In genomic region chr6:146027586-146028249, GRCh38 we compare ENCODE assay signal across 11 cellular contexts. TPM values are rescaled to one million over a fixed set of nuclear protein-coding genes. Genes with fewer than 3 reads are reported as not detected.
DNase-seq lines count a peak whose midpoint lies in the region; ATAC-seq and TF ChIP-seq lines count a peak whose summit lies in the region.
"Had no signal": no experiment of that assay in that cellular context is flagged by ENCODE, and none has a peak within 500 bp of the region (broad histone marks: within the 10 kb centered on the region; RNA-seq: fewer than 3 reads in every experiment).

No MANE protein-coding gene starts in this region.

- in situ Hi-C loops in brain microvascular endothelial cell (cut with HindIII; ENCODE audit: low pct_ligation_motif_present, low sequenced_read_pairs) = no loop called here

- H3K4me1 ChIP-seq in naive thymus-derived CD4-positive, alpha-beta T cell (ENCODE audit: control insufficient read depth in 2 of 2, insufficient read depth in 2 of 2, low read length in 2 of 2) = no peaks in the 10 kb centered on the region
- no peaks in the 10 kb centered on the region for H3K4me1 ChIP-seq in adrenal gland (replicated peaks in 1 of 2)
- H3K4me1 ChIP-seq: prostate gland, SJSA1 had no signal

- POLR2A ChIA-PET in GM10248 (lab: Yijun Ruan, JAX) = no interaction called here
- POLR2A ChIA-PET in naive thymus-derived CD4-positive, alpha-beta T cell (lab: Charles Lee) = no interaction called here
- POLR2A ChIA-PET in HEK293T (lab: Yijun Ruan, JAX) = no interaction called here

- no peak overlapping the region for H3K27ac ChIP-seq in naive thymus-derived CD4-positive, alpha-beta T cell (ENCODE audit: low read depth, low read length)
- H3K27ac ChIP-seq in brain microvascular endothelial cell = no peak overlapping the region
- H3K27ac ChIP-seq in adrenal gland = no peak overlapping the region
- H3K27ac ChIP-seq: prostate gland, SJSA1 had no signal

- no peaks in the 10 kb centered on the region for H3K9me3 ChIP-seq in naive thymus-derived CD4-positive, alpha-beta T cell (ENCODE audit: control insufficient read depth in 2 of 3, low read length in 3 of 3)
- no peaks in the 10 kb centered on the region for H3K9me3 ChIP-seq in adrenal gland (replicated peaks in 1 of 3)
- H3K9me3 ChIP-seq: prostate gland, SJSA1 had no signal

- ATAC-seq in naive thymus-derived CD4-positive, alpha-beta T cell = peak; percentile 12

- H3K4me1 Mint-ChIP-seq in naive thymus-derived CD4-positive, alpha-beta T cell = peaks cover 0 to 10% (median 5%) of the 10 kb centered on the region in 7 donors
- H3K4me1 Mint-ChIP-seq: central memory CD8-positive, alpha-beta T cell had no signal

- no peaks in the 10 kb centered on the region for H3K36me3 ChIP-seq in naive thymus-derived CD4-positive, alpha-beta T cell (ENCODE audit: control insufficient read depth in 2 of 3, insufficient read depth in 3 of 3, low read length in 3 of 3)
- H3K36me3 ChIP-seq in brain microvascular endothelial cell (replicated peaks) (no peaks in the 10 kb centered on the region), adrenal gland (replicated peaks in 1 of 2) (no peaks in the 10 kb centered on the region)
- H3K36me3 ChIP-seq: prostate gland, SJSA1 had no signal

- peaks cover 4 to 22% of the 10 kb centered on the region in 2 donors for H3K27me3 ChIP-seq in naive thymus-derived CD4-positive, alpha-beta T cell (ENCODE audit: control insufficient read depth in 2 of 2, insufficient read depth in 2 of 2, low read length in 2 of 2)
- H3K27me3 ChIP-seq in brain microvascular endothelial cell (replicated peaks) (peaks cover 10% of the 10 kb centered on the region), adrenal gland (peaks cover 28% of the 10 kb centered on the region)
- H3K27me3 ChIP-seq: SJSA1 had no signal

- DNase-seq in GM10248 (ENCODE audit: extremely low spot score) (peak; percentile 4), cerebellum (ENCODE audit: low spot score) (peak; percentile 83), brain microvascular endothelial cell (no peak), adrenal gland (no peak), NCI-H187 (lab: John Stamatoyannopoulos, UW) (no peak), HEK293T (ENCODE audit: extremely low spot score) (no peak)
- DNase-seq in naive thymus-derived CD4-positive, alpha-beta T cell = no peak

- H3K4me3 ChIP-seq in naive thymus-derived CD4-positive, alpha-beta T cell (ENCODE audit: low read length) = no peak overlapping the region
- no peak overlapping the region for H3K4me3 ChIP-seq in brain microvascular endothelial cell (ENCODE audit: low read depth, low read length)
- H3K4me3 ChIP-seq in adrenal gland = no peak overlapping the region
- H3K4me3 ChIP-seq: prostate gland, SJSA1 had no signal

- peak overlapping the region in 2 of 10 donors; percentile 12 to 20 for H3K4me3 Mint-ChIP-seq in naive thymus-derived CD4-positive, alpha-beta T cell
- H3K4me3 Mint-ChIP-seq: central memory CD8-positive, alpha-beta T cell had no signal

- intact Hi-C loops in naive thymus-derived CD4-positive, alpha-beta T cell (cut with micrococcal nuclease) = no loop called here
- intact Hi-C loops in adrenal gland (cut with DNase I) = no loop called here

- 3 to 6% (median 4%) methylated on average over 30 to 31 of the region's 31 CpGs for WGBS in adrenal gland, 4 donors

- peaks cover 0 to 13% (median 6%) of the 10 kb centered on the region in 11 donors for H3K9me3 Mint-ChIP-seq in naive thymus-derived CD4-positive, alpha-beta T cell
- H3K9me3 Mint-ChIP-seq: central memory CD8-positive, alpha-beta T cell had no signal

- TF ChIP-seq POLR2A in adrenal gland (IDR thresholded peaks at IDR 0.05) = no peak

- peaks cover 41 to 75% (median 73%) of the 10 kb centered on the region in 5 donors for H3K27me3 Mint-ChIP-seq in naive thymus-derived CD4-positive, alpha-beta T cell

- H3K36me3 Mint-ChIP-seq in naive thymus-derived CD4-positive, alpha-beta T cell = no peaks in the 10 kb centered on the region

- no peak overlapping the region for H3K27ac Mint-ChIP-seq in naive thymus-derived CD4-positive, alpha-beta T cell

- no peak for TF ChIP-seq CTCF in GM10248 (IDR thresholded peaks at IDR 0.05; ENCODE audit: control extremely low read depth, extremely low read depth, low read depth, missing control alignments)
- TF ChIP-seq CTCF in LNCAP (IDR thresholded peaks at IDR 0.05) = peak; percentile 16; the same call in 1 of the 2 replicates
- no peak for TF ChIP-seq CTCF in brain microvascular endothelial cell (IDR thresholded peaks at IDR 0.05; ENCODE audit: low read depth, low read length, missing control alignments)
- TF ChIP-seq CTCF in adrenal gland (IDR thresholded peaks at IDR 0.05) = no peak

- CTCF ChIA-PET in GM10248 (lab: Yijun Ruan, JAX) (no interaction called here), HEK293T (lab: Yijun Ruan, JAX) (no interaction called here)
- CTCF ChIA-PET in naive thymus-derived CD4-positive, alpha-beta T cell (lab: Charles Lee) = no interaction called here

TF ChIP-seq in HEK293T, 16 proteins besides CTCF, POLR2A, EP300 and RAD21:
- no peak for TF ChIP-seq FOXK2 (IDR thresholded peaks at IDR 0.05)
- no peak for TF ChIP-seq FOXM1 (IDR thresholded peaks at IDR 0.05; ENCODE audit: borderline replicate concordance)

RNA-seq across cellular contexts. Expression of gene GRM1, which starts 1.1 kb away (rescaled TPM):
- total RNA-seq in cerebellum (28.9 TPM), adrenal gland (under 1 TPM in 5 of 8 donors, not detected in 3; under 0.01 to 0.08 (median 0.07) TPM)
- not detected for total RNA-seq in naive thymus-derived CD4-positive, alpha-beta T cell
- polyA plus RNA-seq in naive thymus-derived CD4-positive, alpha-beta T cell = not detected
- polyA plus RNA-seq in adrenal gland = under 1 TPM; 0.03 to 0.08 (median 0.04) TPM
- total RNA-seq: SJSA1 had no signal

Comparison
In these comparisons a context has a peak if more than half of its experiments do, and no peak if none do; other contexts are left out.
1. DNase-seq: peak in GM10248 (single experiment) and cerebellum (single experiment); none in naive thymus-derived CD4-positive, alpha-beta T cell (0 of 9), brain microvascular endothelial cell (single experiment), adrenal gland (0 of 7), NCI-H187 (0 of 2) and HEK293T (single experiment).
2. RNA of gene GRM1, which starts 1.1 kb away (total RNA-seq): 28.9 TPM in cerebellum (single experiment); under 0.01 to 0.08 TPM in adrenal gland and not detected in naive thymus-derived CD4-positive, alpha-beta T cell; every median in the first group is over 10 times any median in the second.